ENCODE assay signal across 17 cellular contexts in the genomic region with DNA sequence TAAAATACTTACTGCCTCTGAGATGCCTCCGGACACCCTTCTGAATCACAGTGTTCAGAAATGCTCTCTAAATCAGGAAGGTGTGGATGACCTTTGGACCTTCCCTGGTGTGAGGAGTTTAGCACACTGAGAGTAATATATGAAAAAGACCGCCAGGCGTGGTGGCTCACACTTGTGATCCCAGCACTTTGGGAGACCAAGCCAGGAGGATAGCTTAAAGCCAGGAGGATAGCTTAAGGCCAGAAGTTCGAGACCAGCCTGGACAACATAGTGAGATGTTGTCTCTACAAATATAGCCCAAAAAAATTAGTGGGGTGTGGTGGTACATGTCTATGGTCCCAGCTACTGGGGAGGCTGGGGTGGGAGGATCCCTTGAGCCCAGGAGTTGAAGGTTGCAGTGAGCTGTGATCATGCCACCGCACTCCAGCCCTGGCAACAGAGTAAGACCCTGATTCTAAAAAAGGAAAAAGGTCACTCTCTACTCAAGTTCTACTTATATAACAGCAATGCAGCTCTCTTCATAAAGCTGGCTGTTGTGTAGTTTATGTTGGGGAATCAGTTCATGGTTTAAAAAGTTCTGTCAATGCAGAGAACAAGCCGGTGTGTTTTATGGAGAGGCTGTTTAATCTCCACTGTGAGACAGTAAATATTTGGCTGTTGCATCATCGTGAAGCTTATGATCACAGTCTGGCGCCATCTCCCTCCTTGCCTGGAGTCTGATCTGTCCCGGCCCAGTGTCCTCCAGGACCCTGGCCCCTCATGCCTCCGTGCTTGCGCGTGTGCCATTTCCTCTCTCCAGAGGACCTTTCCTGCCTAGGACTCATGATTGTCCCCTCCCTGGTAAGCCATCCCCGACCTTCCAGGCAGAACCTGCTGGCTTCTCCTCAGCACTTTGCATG.
DNase-seq lines count a peak whose midpoint lies in the region; ATAC-seq and TF ChIP-seq lines count a peak whose summit lies in the region.
"Had no signal": no experiment of that assay in that cellular context is flagged by ENCODE, and none has a peak within 500 bp of the region (broad histone marks: within the 10 kb centered on the region; RNA-seq: fewer than 3 reads in every experiment).

No MANE protein-coding gene starts in this region.

- TF ChIP-seq POLR2A in IMR-90 (IDR thresholded peaks at IDR 0.05; ENCODE audit: low read depth, low read length) (no peak), esophagus muscularis mucosa (IDR thresholded peaks at IDR 0.05; ENCODE audit: low read depth) (no peak)

- TF ChIP-seq EP300 in esophagus muscularis mucosa (IDR thresholded peaks at IDR 0.05) = no peak

- H2BK15ac ChIP-seq in IMR-90 (ENCODE audit: low read depth, low read length) = no peak overlapping the region
- H2BK15ac ChIP-seq in H9 (ENCODE audit: low read depth, low read length) = no peak overlapping the region

- H2BK120ac ChIP-seq in IMR-90 (ENCODE audit: low read depth, low read length) (no peak overlapping the region), H9 (ENCODE audit: low read depth, low read length, poor library complexity, severe bottlenecking) (no peak overlapping the region)

- H3K27ac ChIP-seq in BLaER1 (peak overlapping the region; percentile 29; the same call in 1 of the 2 replicates), IMR-90 (ENCODE audit: insufficient read depth, low read length) (no peak overlapping the region), esophagus muscularis mucosa (replicated peaks in 1 of 4) (peak overlapping the region; percentile 53 to 75 (median 70)), H9 (ENCODE audit: insufficient read length, low read depth, low read length) (no peak overlapping the region)
- H3K27ac ChIP-seq: PC-9 had no signal

- H2AK9ac ChIP-seq in IMR-90 (replicated peaks; ENCODE audit: low read depth, low read length, poor library complexity) = no peak overlapping the region

- no peak overlapping the region for H2BK5ac ChIP-seq in IMR-90 (ENCODE audit: low read depth, low read length, poor library complexity, severe bottlenecking)
- H2BK5ac ChIP-seq in H9 (ENCODE audit: insufficient read length, low read length) = no peak overlapping the region

- no TSS peak for BruUV-seq in IMR-90 (replicated peaks; lab: Mats Ljungman, UMichigan)

- H3K23me2 ChIP-seq in H9 (ENCODE audit: insufficient read length, low read depth, low read length, poor library complexity, severe bottlenecking) = no peaks in the 10 kb centered on the region

- no peaks in the 10 kb centered on the region for H3K9me1 ChIP-seq in IMR-90 (ENCODE audit: insufficient read depth, low read length)

- no peak overlapping the region for H3K18ac ChIP-seq in IMR-90 (ENCODE audit: low read depth, low read length)
- H3K18ac ChIP-seq in H9 (ENCODE audit: insufficient read length, low read depth, low read length) = no peak overlapping the region

- H3K56ac ChIP-seq in IMR-90 (ENCODE audit: extremely low read depth, insufficient read depth, low read length) (no peak overlapping the region), H9 (ENCODE audit: insufficient read length, low read depth, low read length) (no peak overlapping the region)

- in situ Hi-C loops in IMR-90 (cut with MboI; ENCODE audit: low sequenced_read_pairs) = no loop called here

- dilution Hi-C loops in IMR-90 (cut with HindIII; ENCODE audit: low sequenced_read_pairs, unreplicated experiment) = no loop called here

- H3K14ac ChIP-seq in IMR-90 (replicated peaks; ENCODE audit: low read depth, low read length) (no peak overlapping the region), H9 (ENCODE audit: insufficient read depth, low read length) (no peak overlapping the region)

- H4K8ac ChIP-seq in IMR-90 (ENCODE audit: low read depth in 2 of 2, low read length in 2 of 2) (no peak overlapping the region), H9 (replicated peaks; ENCODE audit: insufficient read length, low read depth, low read length) (no peak overlapping the region)

- H3K23ac ChIP-seq in IMR-90 (ENCODE audit: low read depth, low read length) (no peak overlapping the region), H9 (ENCODE audit: insufficient read length, low read depth, low read length) (no peak overlapping the region)

- H3K27me3 ChIP-seq in BLaER1 = no peaks in the 10 kb centered on the region
- H3K27me3 ChIP-seq in IMR-90 (ENCODE audit: control insufficient read depth, insufficient read depth, low read length) = peaks cover 2% of the 10 kb centered on the region
- H3K27me3 ChIP-seq in esophagus muscularis mucosa = no peaks in the 10 kb centered on the region
- H3K27me3 ChIP-seq in H7 (ENCODE audit: control insufficient read depth, insufficient read depth, low read length) = no peaks in the 10 kb centered on the region
- H3K27me3 ChIP-seq in H9 (ENCODE audit: insufficient read depth, low read length) = no peaks in the 10 kb centered on the region

- H3K9ac ChIP-seq in BLaER1 (no peak overlapping the region), IMR-90 (ENCODE audit: low read depth, low read length) (no peak overlapping the region), H9 (ENCODE audit: extremely low read depth, insufficient read length, low read length) (no peak overlapping the region)

- intact Hi-C loops in IMR-90 (cut with micrococcal nuclease) = no loop called here
- intact Hi-C loops in esophagus muscularis mucosa (cut with DNase I) = no loop called here

- H3K4me2 ChIP-seq in BLaER1 = no peak overlapping the region
- no peak overlapping the region for H3K4me2 ChIP-seq in IMR-90 (ENCODE audit: low read depth, low read length)
- H3K4me2 ChIP-seq in H9 (ENCODE audit: insufficient read depth, insufficient read length, low read length) = no peak overlapping the region
- H3K4me2 ChIP-seq: PC-9 had no signal

- H3K9me3 ChIP-seq in BLaER1 = peaks cover 30% of the 10 kb centered on the region
- no peaks in the 10 kb centered on the region for H3K9me3 ChIP-seq in IMR-90 (ENCODE audit: control insufficient read depth, insufficient read depth, low read length)
- H3K9me3 ChIP-seq in esophagus muscularis mucosa = no peaks in the 10 kb centered on the region
- no peaks in the 10 kb centered on the region for H3K9me3 ChIP-seq in H9 (ENCODE audit: control insufficient read depth, low read depth, low read length)

- CTCF ChIA-PET in IMR-90 (lab: Yijun Ruan, JAX) = no interaction called here

- H3K4me1 Mint-ChIP-seq in naive thymus-derived CD8-positive, alpha-beta T cell = peaks cover 29 to 89% (median 74%) of the 10 kb centered on the region in 4 donors
- peaks cover 14 to 29% of the 10 kb centered on the region in 2 experiments for H3K4me1 Mint-ChIP-seq in H9

- no peaks in the 10 kb centered on the region for H3K79me2 ChIP-seq in H9 (ENCODE audit: insufficient read depth, low read length)

- H2BK12ac ChIP-seq in H9 (ENCODE audit: insufficient read length, low read depth, low read length) = no peak overlapping the region

- H3K9me3 Mint-ChIP-seq in naive thymus-derived CD8-positive, alpha-beta T cell = peaks cover 0 to 1% (median 0%) of the 10 kb centered on the region in 9 donors
- H3K9me3 Mint-ChIP-seq in H9 = no peaks in the 10 kb centered on the region
- H3K9me3 Mint-ChIP-seq: HFFc6 had no signal

- H3K4me1 ChIP-seq in BLaER1 (peaks cover 47% of the 10 kb centered on the region), IMR-90 (ENCODE audit: control insufficient read depth, insufficient read depth, low read length) (no peaks in the 10 kb centered on the region), esophagus muscularis mucosa (peaks cover 46 to 80% (median 64%) of the 10 kb centered on the region in 4 donors), H9 (ENCODE audit: insufficient read depth, low read length) (no peaks in the 10 kb centered on the region; the same call in 1 of the 2 replicates)

- no peak overlapping the region for H2AK5ac ChIP-seq in IMR-90 (ENCODE audit: low read depth, low read length)
- H2AK5ac ChIP-seq in H9 (ENCODE audit: insufficient read length, low read length) = no peak overlapping the region

- H2BK20ac ChIP-seq in IMR-90 (ENCODE audit: low read depth, low read length) (no peak overlapping the region), H9 (ENCODE audit: low read depth, low read length, poor library complexity, severe bottlenecking) (no peak overlapping the region)

- H4K20me1 ChIP-seq in BLaER1 = peaks cover 34% of the 10 kb centered on the region
- no peaks in the 10 kb centered on the region for H4K20me1 ChIP-seq in IMR-90 (ENCODE audit: insufficient read depth, low read length)
- H4K20me1 ChIP-seq in H9 (ENCODE audit: control insufficient read depth, insufficient read depth, insufficient read length) = no peaks in the 10 kb centered on the region

- peaks cover 0 to 15% (median 0%) of the 10 kb centered on the region in 3 donors for H3K36me3 Mint-ChIP-seq in naive thymus-derived CD8-positive, alpha-beta T cell
- H3K36me3 Mint-ChIP-seq in H9 (ENCODE audit: insufficient read depth in 1 of 3, low read depth in 3 of 3) = no peaks in the 10 kb centered on the region

- 80% methylated on average over 1 of the region's 13 CpGs; no CpG with 5 or more reads in 1 of the 2 experiments for WGBS in IMR-90 (ENCODE audit: extremely low coverage in 2 of 2, insufficient read length in 1 of 2), 2 experiments
- WGBS in esophagus muscularis mucosa = 62% methylated on average over 13 of the region's 13 CpGs
- WGBS in H9 (ENCODE audit: extremely low coverage, insufficient read length, low lambda C conversion rate) = no CpG with 5 or more reads among the region's 13 CpGs

- H3K4me3 ChIP-seq in BLaER1 (no peak overlapping the region), IMR-90 (ENCODE audit: insufficient read depth, low read depth, low read length) (no peak overlapping the region), esophagus muscularis mucosa (no peak overlapping the region), H7 (ENCODE audit: insufficient read depth, low read depth, low read length) (no peak overlapping the region)
- H3K4me3 ChIP-seq: PC-9 had no signal

- H3K4ac ChIP-seq in IMR-90 (ENCODE audit: low read depth, low read length) (no peak overlapping the region), H9 (ENCODE audit: low read depth, low read length) (no peak overlapping the region)

- no peak overlapping the region for H3T11ph ChIP-seq in H9 (ENCODE audit: low read length)

- no peak overlapping the region for H2AFZ ChIP-seq in IMR-90 (replicated peaks; ENCODE audit: low read length, poor library complexity)
- H2AFZ ChIP-seq in H9 (ENCODE audit: low read length) = no peak overlapping the region
- H2AFZ ChIP-seq: PC-9 had no signal

- DNase-seq in IMR-90 = no peak
- no peak for DNase-seq in esophagus muscularis mucosa (ENCODE audit: extremely low spot score)
- no peak for DNase-seq in naive thymus-derived CD8-positive, alpha-beta T cell
- DNase-seq in NCI-H1417 treated with DMSO at 0.1 percent for 48 hours (lab: John Stamatoyannopoulos, UW) = no peak
- DNase-seq in H7 = no peak
- DNase-seq in H9 = no peak
- DNase-seq: anterior cingulate cortex, foreskin melanocyte, HFFc6, KBM-7, kidney glomerular epithelial cell, NCI-H2107, nucleus accumbens, PC-9, T-helper 9 cell had no signal

- H4K5ac ChIP-seq in IMR-90 (ENCODE audit: low read depth, low read length) (no peak overlapping the region), H9 (ENCODE audit: insufficient read length, low read depth, low read length) (no peak overlapping the region)

- POLR2A ChIA-PET in IMR-90 (lab: Charles Lee; ENCODE audit: unreplicated experiment) = no interaction called here
- POLR2A ChIA-PET in naive thymus-derived CD8-positive, alpha-beta T cell (lab: Charles Lee) = interaction anchor here (1.3 kb wide), 1 partner anchor 163 kb away, joined by 4 read pairs; no protein-coding TSS in a partner anchor

- H3K36me3 ChIP-seq in BLaER1 = peaks cover 62% of the 10 kb centered on the region
- no peaks in the 10 kb centered on the region for H3K36me3 ChIP-seq in IMR-90 (ENCODE audit: control insufficient read depth, insufficient read depth, low read length)
- H3K36me3 ChIP-seq in esophagus muscularis mucosa = no peaks in the 10 kb centered on the region
- no peaks in the 10 kb centered on the region for H3K36me3 ChIP-seq in H7 (replicated peaks; ENCODE audit: control insufficient read depth, insufficient read depth, low read length)

- ATAC-seq in IMR-90 (ENCODE audit: low read depth) = peak; percentile 29; the same call in 1 of the 2 replicates
- no peak for ATAC-seq in naive thymus-derived CD8-positive, alpha-beta T cell
- no peak for ATAC-seq in HG03045 (IDR thresholded peaks at IDR 0.05; ENCODE audit: unreplicated experiment)

- H3K79me1 ChIP-seq in IMR-90 (ENCODE audit: low read depth in 1 of 2, low read length in 2 of 2) (no peaks in the 10 kb centered on the region), H9 (ENCODE audit: insufficient read depth, low read depth, low read length, poor library complexity, severe bottlenecking) (no peaks in the 10 kb centered on the region)

- no peak overlapping the region for H4K91ac ChIP-seq in IMR-90 (ENCODE audit: insufficient read depth, low read depth, low read length)
- no peak overlapping the region for H4K91ac ChIP-seq in H9 (ENCODE audit: insufficient read length, low read depth, low read length)

- peak overlapping the region in 6 of 10 donors; percentile 21 to 83 (median 48) for H3K4me3 Mint-ChIP-seq in naive thymus-derived CD8-positive, alpha-beta T cell
- H3K4me3 Mint-ChIP-seq in H9 = no peak overlapping the region
- H3K4me3 Mint-ChIP-seq: HFFc6 had no signal

- peak overlapping the region; percentile 85 to 97 (median 95) for H3K27ac Mint-ChIP-seq in naive thymus-derived CD8-positive, alpha-beta T cell
- H3K27ac Mint-ChIP-seq in H9 = peak overlapping the region in 1 of 3 experiments; percentile 8; a peak in 2 of 7 replicates
- H3K27ac Mint-ChIP-seq: HFFc6 had no signal

- TF ChIP-seq CTCF in IMR-90 (conservative IDR thresholded peaks at IDR 0.05; ENCODE audit: low read depth, low read length) = no peak
- TF ChIP-seq CTCF in esophagus muscularis mucosa (IDR thresholded peaks at IDR 0.05) = no peak
- TF ChIP-seq CTCF in H9 (conservative IDR thresholded peaks at IDR 0.05) = no peak

- TF ChIP-seq RAD21 in IMR-90 (IDR thresholded peaks at IDR 0.05; ENCODE audit: low read length) = no peak

- no peaks in the 10 kb centered on the region for H3K27me3 Mint-ChIP-seq in naive thymus-derived CD8-positive, alpha-beta T cell
- peaks cover 1% of the 10 kb centered on the region; the same call in 1 of the 2 replicates for H3K27me3 Mint-ChIP-seq in H9 (ENCODE audit: low read depth)

Comparison
In these comparisons a context has a peak if more than half of its experiments do, and no peak if none do; other contexts are left out.
1. H3K27ac ChIP-seq: peak in BLaER1 (single experiment) and esophagus muscularis mucosa (4 of 4); none in IMR-90 (single experiment) and H9 (single experiment).
2. H3K4me3 Mint-ChIP-seq: peak in naive thymus-derived CD8-positive, alpha-beta T cell (6 of 10); none in H9 (0 of 2).